In genomic region chr1:150560576-150560975, GRCh38 we compare ENCODE assay signal across 8 cellular contexts. TPM values are rescaled to one million over a fixed set of nuclear protein-coding genes. Genes with fewer than 3 reads are reported as not detected.
DNase-seq lines count a peak whose midpoint lies in the region; ATAC-seq and TF ChIP-seq lines count a peak whose summit lies in the region.

No MANE protein-coding gene starts in this region.

- H3K4me3 Mint-ChIP-seq in naive thymus-derived CD8-positive, alpha-beta T cell = peak overlapping the region; percentile 92 to 100 (median 96)

- no peaks in the 10 kb centered on the region for H3K27me3 ChIP-seq in AG04450 (ENCODE audit: control insufficient read depth, insufficient read depth, low read length)

- peak overlapping the region; percentile 100 for H3K27ac ChIP-seq in AG04450 (ENCODE audit: low read depth, low read length)
- H3K27ac ChIP-seq in coronary artery = peak overlapping the region; percentile 98 to 99

- no peaks in the 10 kb centered on the region for H3K9me3 Mint-ChIP-seq in naive thymus-derived CD8-positive, alpha-beta T cell

- H3K27me3 Mint-ChIP-seq in naive thymus-derived CD8-positive, alpha-beta T cell = no peaks in the 10 kb centered on the region

- ATAC-seq in naive thymus-derived CD8-positive, alpha-beta T cell = no peak
- no peak for ATAC-seq in GM19452 (IDR thresholded peaks at IDR 0.05; ENCODE audit: unreplicated experiment)
- ATAC-seq in GM21381 (IDR thresholded peaks at IDR 0.05; ENCODE audit: unreplicated experiment) = no peak

- H3K36me3 Mint-ChIP-seq in naive thymus-derived CD8-positive, alpha-beta T cell = no peaks in the 10 kb centered on the region

- H3K4me3 ChIP-seq in AG04450 (ENCODE audit: low read depth, low read length) (peak overlapping the region; percentile 67), coronary artery (peak overlapping the region; percentile 73)

- peaks cover 25 to 52% (median 44%) of the 10 kb centered on the region in 4 donors for H3K4me1 Mint-ChIP-seq in naive thymus-derived CD8-positive, alpha-beta T cell

- DNase-seq in AG04450 (ENCODE audit: low read depth, low spot score) (no peak), NCI-H226 (peak; percentile 1), coronary artery (ENCODE audit: low spot score) (peak; percentile 76), NCI-H1417 (lab: John Stamatoyannopoulos, UW) (no peak)
- DNase-seq in naive thymus-derived CD8-positive, alpha-beta T cell = peak in 2 of 10 donors; percentile 37 to 56
- DNase-seq in stimulated activated CD4-positive, alpha-beta T cell treated with anti-CD3 and anti-CD28 coated beads, Interleukin-2, amount 100 ng/mL, for 48 hours = no peak

- no peaks in the 10 kb centered on the region; the same call in 1 of the 2 replicates for H3K9me3 ChIP-seq in AG04450 (ENCODE audit: control insufficient read depth, insufficient read depth, low read length)

- POLR2A ChIA-PET in AG04450 (lab: Yijun Ruan, JAX) = interaction anchor here (0.7 to 7.0 kb wide), 9 partner anchors 8 to 501 kb away, joined by 3 to 130 read pairs (median 5); partner anchors contain the start of gene MCL1
- POLR2A ChIA-PET in naive thymus-derived CD8-positive, alpha-beta T cell (lab: Charles Lee) = interaction anchor here (0.6 to 16.2 kb wide), 19 partner anchors 12 to 597 kb away, joined by 3 to 1195 read pairs (median 5); partner anchors contain the start of genes ADAMTSL4, ENSA, GOLPH3L and MCL1

- CTCF ChIA-PET in AG04450 (lab: Charles Lee) = interaction anchor here (0.5 to 4.3 kb wide), 68 partner anchors 8 to 509 kb away, joined by 3 to 104 read pairs (median 4); partner anchors contain the start of genes ADAMTSL4, CTSK, CTXND2 and ENSA

- no peak for TF ChIP-seq CTCF in AG04450 (IDR thresholded peaks at IDR 0.05; ENCODE audit: low read depth, low read length)
- TF ChIP-seq CTCF in coronary artery (IDR thresholded peaks at IDR 0.05) = no peak

- peak overlapping the region; percentile 97 to 100 (median 99) for H3K27ac Mint-ChIP-seq in naive thymus-derived CD8-positive, alpha-beta T cell

RNA-seq across cellular contexts. Expression of gene ADAMTSL4, which starts 11.4 kb away (rescaled TPM):
- polyA plus RNA-seq in AG04450 (2011; rRNA removed) = 4.2 and 4.9 TPM in 2 replicates
- 3.0 and 3.8 TPM in 2 replicates for polyA minus RNA-seq in AG04450 (2011; rRNA and poly(A)+ RNA removed)
- under 1 TPM; 0.16 to 0.29 TPM for total RNA-seq in naive thymus-derived CD8-positive, alpha-beta T cell
- under 1 TPM in 1 of 3 donors, not detected in 2; 0.32 TPM for polyA plus RNA-seq in naive thymus-derived CD8-positive, alpha-beta T cell

RNA-seq across cellular contexts. Expression of gene MCL1, which starts 18.8 kb away (rescaled TPM):
- polyA plus RNA-seq in AG04450 (2011; rRNA removed) = 107 and 138 TPM in 2 replicates
- polyA minus RNA-seq in AG04450 (2011; rRNA and poly(A)+ RNA removed) = 160 and 170 TPM in 2 replicates
- total RNA-seq in naive thymus-derived CD8-positive, alpha-beta T cell = 100 to 1,000 TPM; 291 TPM
- 100 to 1,000 TPM; 125 to 170 (median 146) TPM for polyA plus RNA-seq in naive thymus-derived CD8-positive, alpha-beta T cell

RNA-seq across cellular contexts. Expression of gene FALEC, which starts 45.0 kb away (rescaled TPM):
- not detected in 2 replicates for polyA plus RNA-seq in AG04450 (2011; rRNA removed)
- polyA minus RNA-seq in AG04450 (2011; rRNA and poly(A)+ RNA removed) = not detected in 2 replicates
- 1 to 10 TPM in 1 of 2 experiments, not detected in 1; 1.9 TPM for total RNA-seq in naive thymus-derived CD8-positive, alpha-beta T cell
- 1 to 10 TPM in 1 of 3 donors, under 1 TPM in 1, not detected in 1; 0.38 to 1.3 TPM for polyA plus RNA-seq in naive thymus-derived CD8-positive, alpha-beta T cell

RNA-seq across cellular contexts. Expression of gene ECM1, which starts 52.7 kb away (rescaled TPM):
- 122 and 163 TPM in 2 replicates for polyA plus RNA-seq in AG04450 (2011; rRNA removed)
- polyA minus RNA-seq in AG04450 (2011; rRNA and poly(A)+ RNA removed) = 55.8 and 69.9 TPM in 2 replicates
- total RNA-seq in naive thymus-derived CD8-positive, alpha-beta T cell = 1 to 10 TPM; 1.5 to 1.6 TPM
- polyA plus RNA-seq in naive thymus-derived CD8-positive, alpha-beta T cell = under 1 TPM in 1 of 3 donors, not detected in 2; 0.17 TPM

Comparison
In these comparisons a context has a peak if more than half of its experiments do, and no peak if none do; other contexts are left out.
1. DNase-seq: peak in NCI-H226 (single experiment) and coronary artery (single experiment); none in AG04450 (single experiment), stimulated activated CD4-positive, alpha-beta T cell treated with anti-CD3 and anti-CD28 coated beads, Interleukin-2, amount 100 ng/mL, for 48 hours (0 of 2) and NCI-H1417 (0 of 3).